Comparison of ENCODE assay signal across 28 cellular contexts in the genomic region with DNA sequence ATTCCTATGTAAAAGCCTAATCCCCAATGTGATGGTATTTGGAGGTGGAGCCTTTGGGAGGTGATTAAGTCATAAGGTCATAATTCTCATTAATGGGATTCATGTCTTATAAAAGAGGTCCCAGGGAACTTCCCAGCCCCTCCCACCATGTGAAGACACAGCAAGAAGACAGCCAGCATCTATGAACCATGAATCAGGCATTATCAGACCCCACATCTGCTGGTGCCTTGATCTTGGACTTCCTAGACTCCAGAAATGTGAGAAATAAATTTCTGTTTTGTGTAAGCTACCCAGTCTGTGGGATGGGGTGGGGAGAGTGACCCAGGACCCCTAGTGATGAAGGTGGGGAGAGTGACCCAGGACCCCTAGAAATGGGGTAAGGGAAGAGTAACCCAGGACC. TPM values are rescaled to one million over a fixed set of nuclear protein-coding genes. Genes with fewer than 3 reads are reported as not detected.
"Had no signal": no experiment of that assay in that cellular context is flagged by ENCODE, and none has a peak within 500 bp of the region (broad histone marks: within the 10 kb centered on the region; RNA-seq: fewer than 3 reads in every experiment).

No MANE protein-coding gene starts in this region.

- ATAC-seq: activated CD4-positive, alpha-beta T cell treated with anti-CD3 and anti-CD28 coated beads for 36 hours; activated naive CD4-positive, alpha-beta T cell treated with anti-CD3 and anti-CD28 coated beads, Interleukin-2, amount 50 U/mL, for 72 hours; activated T-cell treated with anti-CD3 and anti-CD28 coated beads, Interleukin-2, amount 50 U/mL, for 72 hours; body of pancreas had no signal

- DNase-seq: activated CD4-positive, alpha-beta memory T cell treated with anti-CD3 and anti-CD28 coated beads for 36 hours; activated CD4-positive, alpha-beta T cell treated with anti-CD3 and anti-CD28 coated beads for 36 hours; activated CD4-positive, alpha-beta T cell treated with anti-CD3 and anti-CD28 coated beads, Interleukin-2, amount 10 ng/mL, durations not matched to agents 24 days and 14 days; activated CD4-positive, CD25-positive, alpha-beta regulatory T cell; activated CD4-positive, CD25-positive, alpha-beta regulatory T cell treated with anti-CD3 and anti-CD28 coated beads, Interleukin-2, amount 50 U/mL, for 72 hours; activated CD8-positive, alpha-beta memory T cell treated with anti-CD3 and anti-CD28 coated beads, Interleukin-2, amount 50 U/mL, for 48 hours; activated effector memory CD4-positive, alpha-beta T cell treated with Interleukin-2 at 50 U/mL for 16 hours; activated gamma-delta T cell treated with Interleukin-2 at 50 U/mL for 16 hours; activated naive CD4-positive, alpha-beta T cell treated with anti-CD3 and anti-CD28 coated beads for 36 hours; activated naive CD8-positive, alpha-beta T cell treated with anti-CD3 and anti-CD28 coated beads, Interleukin-2, amount 10 ng/mL, durations not matched to agents 7 days and 5 days; activated T-cell treated with anti-CD3 and anti-CD28 coated beads for 4 hours; activated T-cell treated with anti-CD3 and anti-CD28 coated beads, Interleukin-2, amount 50 U/mL, for 24 hours; activated T-cell treated with anti-CD3 and anti-CD28 coated beads, Interleukin-2, amount 50 U/mL, for 72 hours; body of pancreas; caudate nucleus; cerebellar nuclear complex; colonic mucosa; effector CD8-positive, alpha-beta T cell; esophagus squamous epithelium; foreskin melanocyte; head of caudate nucleus; T-helper 2 cell had no signal

- H3K27me3 ChIP-seq: body of pancreas, colonic mucosa, esophagus squamous epithelium had no signal

- H3K4me3 Mint-ChIP-seq: activated CD4-positive, alpha-beta memory T cell treated with anti-CD3 and anti-CD28 coated beads for 36 hours; activated CD4-positive, alpha-beta T cell treated with anti-CD3 and anti-CD28 coated beads for 36 hours; activated CD4-positive, alpha-beta T cell treated with anti-CD3 and anti-CD28 coated beads, Interleukin-2, amount 10 ng/mL, durations not matched to agents 24 days and 14 days; activated naive CD4-positive, alpha-beta T cell treated with anti-CD3 and anti-CD28 coated beads for 36 hours; activated naive CD8-positive, alpha-beta T cell treated with anti-CD3 and anti-CD28 coated beads, Interleukin-2, amount 10 ng/mL, durations not matched to agents 7 days and 5 days; activated T-cell treated with anti-CD3 and anti-CD28 coated beads, Interleukin-2, amount 50 U/mL, for 24 hours; activated T-cell treated with anti-CD3 and anti-CD28 coated beads, Interleukin-2, amount 50 U/mL, for 72 hours had no signal

- H3K27ac Mint-ChIP-seq: activated CD4-positive, alpha-beta memory T cell treated with anti-CD3 and anti-CD28 coated beads for 36 hours; activated CD4-positive, alpha-beta T cell treated with anti-CD3 and anti-CD28 coated beads for 36 hours; activated CD4-positive, alpha-beta T cell treated with anti-CD3 and anti-CD28 coated beads, Interleukin-2, amount 10 ng/mL, durations not matched to agents 24 days and 14 days; activated naive CD4-positive, alpha-beta T cell treated with anti-CD3 and anti-CD28 coated beads for 36 hours; activated naive CD4-positive, alpha-beta T cell treated with anti-CD3 and anti-CD28 coated beads, Interleukin-2, amount 50 U/mL, for 72 hours; activated naive CD8-positive, alpha-beta T cell treated with anti-CD3 and anti-CD28 coated beads, Interleukin-2, amount 10 ng/mL, durations not matched to agents 7 days and 5 days; activated T-cell treated with anti-CD3 and anti-CD28 coated beads, Interleukin-2, amount 50 U/mL, for 24 hours; activated T-cell treated with anti-CD3 and anti-CD28 coated beads, Interleukin-2, amount 50 U/mL, for 72 hours had no signal

- H3K27me3 Mint-ChIP-seq: activated CD4-positive, alpha-beta T cell treated with anti-CD3 and anti-CD28 coated beads for 36 hours had no signal

- H3K4me3 ChIP-seq: body of pancreas, colonic mucosa, esophagus squamous epithelium had no signal

- H3K9me3 Mint-ChIP-seq: activated CD4-positive, alpha-beta memory T cell treated with anti-CD3 and anti-CD28 coated beads for 36 hours; activated CD4-positive, alpha-beta T cell treated with anti-CD3 and anti-CD28 coated beads, Interleukin-2, amount 10 ng/mL, durations not matched to agents 24 days and 14 days; activated naive CD4-positive, alpha-beta T cell treated with anti-CD3 and anti-CD28 coated beads for 36 hours; activated naive CD8-positive, alpha-beta T cell treated with anti-CD3 and anti-CD28 coated beads, Interleukin-2, amount 10 ng/mL, durations not matched to agents 7 days and 5 days; activated T-cell treated with anti-CD3 and anti-CD28 coated beads, Interleukin-2, amount 50 U/mL, for 24 hours had no signal

- H3K36me3 Mint-ChIP-seq: activated CD4-positive, alpha-beta memory T cell treated with anti-CD3 and anti-CD28 coated beads for 36 hours; activated naive CD8-positive, alpha-beta T cell treated with anti-CD3 and anti-CD28 coated beads, Interleukin-2, amount 10 ng/mL, durations not matched to agents 7 days and 5 days had no signal

- H3K36me3 ChIP-seq: colonic mucosa, esophagus squamous epithelium had no signal

- H3K9me3 ChIP-seq: body of pancreas, colonic mucosa, esophagus squamous epithelium had no signal

- H3K27ac ChIP-seq: body of pancreas, colonic mucosa, epithelial cell of prostate, esophagus squamous epithelium had no signal

RNA-seq across cellular contexts. Expression of a gene that starts 6.1 kb away (rescaled TPM):
- total RNA-seq: dermis microvascular lymphatic vessel endothelial cell, endothelial cell of umbilical vein, fibroblast of lung, fibroblast of villous mesenchyme had no signal
- polyA plus RNA-seq: endothelial cell of umbilical vein, fibroblast of lung had no signal
